In the genomic region with DNA sequence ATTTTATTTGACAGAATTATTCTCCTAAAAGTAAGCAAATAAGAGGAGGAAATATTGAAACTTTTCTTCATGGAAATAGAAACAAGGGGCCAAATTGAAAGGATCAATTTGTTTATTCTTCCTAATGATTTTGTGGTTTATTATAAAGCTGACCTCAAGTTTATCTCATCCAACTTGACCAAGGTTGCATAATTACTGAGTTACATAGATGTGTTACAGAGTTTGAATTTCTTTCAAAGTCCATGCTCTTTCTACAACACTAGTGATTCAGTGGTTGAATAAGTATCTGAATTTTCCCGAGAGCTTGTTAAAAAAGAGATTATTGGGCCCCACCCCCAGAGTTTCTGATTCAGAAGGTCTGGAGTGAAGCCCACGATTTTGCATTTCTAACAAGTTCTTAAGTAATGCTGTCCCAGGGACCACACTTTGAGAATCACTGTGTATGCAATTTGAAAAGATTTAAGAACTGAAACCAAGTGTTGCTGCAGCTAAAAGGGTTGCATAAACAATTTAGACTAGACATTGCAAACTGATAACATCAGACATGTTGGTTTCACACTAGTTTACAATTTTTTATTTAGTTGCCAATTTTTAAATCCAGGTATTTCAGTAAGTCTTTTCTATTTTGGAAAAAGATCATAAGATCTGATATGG, we compare ENCODE assay signal across 31 cellular contexts.
"Had no signal": no experiment of that assay in that cellular context is flagged by ENCODE, and none has a peak within 500 bp of the region (broad histone marks: within the 10 kb centered on the region; RNA-seq: fewer than 3 reads in every experiment).

No MANE protein-coding gene starts in this region.

- H3K9me3 Mint-ChIP-seq: dendritic cell treated with granulocyte-macrophage colony-stimulating factor and Interleukin-4, amounts not matched to agents 40 ng/mL and 50 ng/mL, for 4 days; endodermal cell had no signal

- H3K4me1 Mint-ChIP-seq: memory B cell; natural killer cell; stimulated activated effector memory CD8-positive, alpha-beta T cell treated with anti-CD3 and anti-CD28 coated beads, Interleukin-12 subunit alpha, Interleukin-12 subunit beta, amount 100 ng/mL, for 72 hours had no signal

- H3K4me3 Mint-ChIP-seq: dendritic cell treated with granulocyte-macrophage colony-stimulating factor and Interleukin-4, amounts not matched to agents 40 ng/mL and 50 ng/mL, for 4 days; endodermal cell; immature natural killer cell; memory B cell; natural killer cell; stimulated activated effector memory CD8-positive, alpha-beta T cell treated with anti-CD3 and anti-CD28 coated beads, Interleukin-12 subunit alpha, Interleukin-12 subunit beta, amount 100 ng/mL, for 72 hours had no signal

- H3K27me3 ChIP-seq: foreskin keratinocyte, gastroesophageal sphincter, heart right ventricle, ovary, stomach, thyroid gland had no signal

- H3K36me3 ChIP-seq: gastroesophageal sphincter, heart right ventricle, ovary, stomach, thyroid gland had no signal

- H3K4me2 ChIP-seq: smooth muscle cell had no signal

- DNase-seq: effector CD8-positive, alpha-beta T cell; endodermal cell; foreskin keratinocyte; heart right ventricle; hypothalamus; immature natural killer cell; islet precursor cell; kidney glomerular epithelial cell; left colon; left ventricle myocardium superior; natural killer cell; occipital lobe; ovary; posterior cingulate gyrus; psoas muscle; retina; stimulated activated CD4-positive, alpha-beta T cell treated with anti-CD3 and anti-CD28 coated beads, Interleukin-2, amount 100 ng/mL, for 24 hours; stimulated activated CD4-positive, alpha-beta T cell treated with anti-CD3 and anti-CD28 coated beads, Interleukin-4, amount 100 ng/mL, for 24 hours; stimulated activated naive CD4-positive, alpha-beta T cell treated with Interleukin-2 at 50 U/mL for 16 hours; stomach; thyroid gland; trophoblast cell had no signal

- H3K27me3 Mint-ChIP-seq: dendritic cell treated with granulocyte-macrophage colony-stimulating factor and Interleukin-4, amounts not matched to agents 40 ng/mL and 50 ng/mL, for 4 days; memory B cell had no signal

- H3K9me3 ChIP-seq: gastroesophageal sphincter, heart right ventricle, ovary, psoas muscle, stomach, thyroid gland had no signal

- H3K27ac Mint-ChIP-seq: dendritic cell treated with granulocyte-macrophage colony-stimulating factor and Interleukin-4, amounts not matched to agents 40 ng/mL and 50 ng/mL, for 4 days; endodermal cell; immature natural killer cell; memory B cell; natural killer cell; stimulated activated effector memory CD8-positive, alpha-beta T cell treated with anti-CD3 and anti-CD28 coated beads, Interleukin-12 subunit alpha, Interleukin-12 subunit beta, amount 100 ng/mL, for 72 hours had no signal

- H3K27ac ChIP-seq: epithelial cell of prostate, foreskin keratinocyte, gastroesophageal sphincter, heart right ventricle, ovary, psoas muscle, stomach, thyroid gland had no signal

- H3K36me3 Mint-ChIP-seq: immature natural killer cell; memory B cell; natural killer cell; stimulated activated effector memory CD8-positive, alpha-beta T cell treated with anti-CD3 and anti-CD28 coated beads, Interleukin-12 subunit alpha, Interleukin-12 subunit beta, amount 100 ng/mL, for 72 hours had no signal

- H3K4me1 ChIP-seq: foreskin keratinocyte, heart right ventricle, psoas muscle, thyroid gland had no signal

- H3K4me3 ChIP-seq: gastroesophageal sphincter, heart right ventricle, lung, ovary, psoas muscle, smooth muscle cell, stomach, thyroid gland had no signal

- ATAC-seq: esophagus mucosa; foreskin keratinocyte; gastroesophageal sphincter; heart right ventricle; left colon; left ventricle myocardium superior; natural killer cell; psoas muscle; sciatic nerve; stimulated activated effector memory CD8-positive, alpha-beta T cell treated with anti-CD3 and anti-CD28 coated beads, Interleukin-12 subunit alpha, Interleukin-12 subunit beta, amount 100 ng/mL, for 72 hours had no signal
